9 cellular contexts compared by ENCODE assay signal in the genomic region with DNA sequence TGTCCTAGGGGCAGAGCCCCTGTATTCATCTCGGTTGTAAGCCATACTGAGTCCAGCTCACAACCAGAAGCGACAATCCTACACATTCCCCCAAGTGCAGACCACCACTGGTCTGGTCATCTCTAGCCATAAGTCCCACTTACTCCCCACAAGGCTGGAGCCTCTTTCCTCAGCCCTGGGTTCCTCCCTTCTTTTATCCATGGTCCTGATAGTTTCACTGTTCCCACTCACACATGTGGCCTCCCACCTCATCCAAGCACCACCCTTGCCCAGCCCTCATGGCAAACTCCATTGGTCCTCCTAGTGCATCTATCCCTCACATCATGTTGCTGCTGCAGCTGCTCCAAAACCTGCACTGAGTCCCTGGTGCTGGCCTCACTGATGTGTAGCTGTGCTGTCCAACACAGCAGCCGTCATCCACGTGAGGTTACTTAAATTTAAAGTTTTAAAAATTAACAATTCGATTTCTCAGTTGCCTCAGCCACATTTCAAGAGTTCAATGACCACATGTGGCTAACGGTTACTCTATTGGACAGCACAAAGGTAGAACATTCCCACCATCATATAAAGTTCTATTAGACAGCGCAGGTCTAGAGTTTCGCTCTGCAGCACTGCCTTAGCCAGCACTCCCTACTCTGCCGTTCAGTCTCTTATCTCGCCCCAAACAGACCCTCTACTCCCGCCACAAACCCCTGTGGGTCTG. TPM values are rescaled to one million over a fixed set of nuclear protein-coding genes. Genes with fewer than 3 reads are reported as not detected.
DNase-seq lines count a peak whose midpoint lies in the region; ATAC-seq and TF ChIP-seq lines count a peak whose summit lies in the region.
"Not testable (repeated sequence)": the region's sequence is repeated elsewhere in the genome, so short reads cannot be mapped to it uniquely, and the experiment has no call there.
"Had no signal": no experiment of that assay in that cellular context is flagged by ENCODE, and none has a peak within 500 bp of the region (broad histone marks: within the 10 kb centered on the region; RNA-seq: fewer than 3 reads in every experiment).

No MANE protein-coding gene starts in this region.

- not testable (repeated sequence) for TF ChIP-seq RAD21 in HCT116 (IDR thresholded peaks at IDR 0.05; ENCODE audit: low read depth)

- not testable (repeated sequence) for TF ChIP-seq POLR2A in HCT116 (IDR thresholded peaks at IDR 0.05; ENCODE audit: borderline replicate concordance, extremely low read depth, insufficient read depth, insufficient read length); suprapubic skin (IDR thresholded peaks at IDR 0.05)

- WGBS in heart right ventricle, 2 donors = 28 to 29% methylated on average over 11 of the region's 11 CpGs
- WGBS in suprapubic skin = 26% methylated on average over 11 of the region's 11 CpGs

- not testable (repeated sequence) for TF ChIP-seq EP300 in suprapubic skin (IDR thresholded peaks at IDR 0.05)

- H3K9me2 ChIP-seq in HCT116 (ENCODE audit: insufficient read depth) = not testable (repeated sequence)

- DNase-seq in HCT116 (ENCODE audit: low read depth, low spot score) = not testable (repeated sequence)
- DNase-seq in brain microvascular endothelial cell (peak; percentile 37), heart right ventricle (peak; percentile 5 to 19), nephron progenitor cell (peak; percentile 35), suprapubic skin (ENCODE audit: low spot score in 2 of 2) (peak; percentile 77 to 81)

- H3K27ac Mint-ChIP-seq in nephron progenitor cell = not testable (repeated sequence)

- in situ Hi-C loops in brain microvascular endothelial cell (cut with HindIII; ENCODE audit: low pct_ligation_motif_present, low sequenced_read_pairs) = not testable (repeated sequence)

- H3K79me2 ChIP-seq in HCT116 (ENCODE audit: insufficient read depth, low read length) = peaks cover 57% of the 10 kb centered on the region

- RAD21 ChIA-PET in HCT116 (lab: Charles Lee; ENCODE audit: low non-redundant PET in 1 of 2, low total read pairs in 2 of 2, uncharacterized antibody in 2 of 2, unreplicated experiment in 2 of 2) = not testable (repeated sequence)

- peak overlapping the region; percentile 88 for H3K9ac ChIP-seq in ES-I3 (ENCODE audit: low read depth, low read length)
- H3K9ac ChIP-seq in HCT116 (ENCODE audit: low read length) = peak overlapping the region; percentile 82

- H3K4me2 ChIP-seq in HCT116 (ENCODE audit: low read length) = peak overlapping the region; percentile 82

- not testable (repeated sequence) for H3K27me3 ChIP-seq in HCT116 (ENCODE audit: insufficient read depth, low read length); brain microvascular endothelial cell (replicated peaks); suprapubic skin
- H3K27me3 ChIP-seq in heart right ventricle = peaks cover 0 to 15% (median 8%) of the 10 kb centered on the region in 7 donors

- not testable (repeated sequence) for H3K4me1 Mint-ChIP-seq in nephron progenitor cell

- CTCF ChIA-PET in HCT116 (lab: Charles Lee) = not testable (repeated sequence)

- not testable (repeated sequence) for BruUV-seq in HCT116 (replicated peaks; lab: Mats Ljungman, UMichigan)

- H3K4me1 ChIP-seq in ES-I3 (ENCODE audit: insufficient read depth, low read length) = not testable (repeated sequence)
- H3K4me1 ChIP-seq in HCT116 (ENCODE audit: control insufficient read depth in 1 of 2, insufficient read depth in 2 of 2, low read length in 2 of 2) = peaks cover 14 to 22% of the 10 kb centered on the region in 2 experiments; a peak in 3 of 4 replicates
- H3K4me1 ChIP-seq in heart right ventricle = peaks cover 15 to 46% (median 29%) of the 10 kb centered on the region in 9 donors
- H3K4me1 ChIP-seq in suprapubic skin = peaks cover 36% of the 10 kb centered on the region

- ATAC-seq in HCT116 (peak; percentile 5), heart right ventricle (peak in 1 of 8 donors; percentile 1)

- H3K27ac ChIP-seq in HCT116 (ENCODE audit: low read depth, low read length) = peak overlapping the region; percentile 71
- peak overlapping the region; percentile 75 for H3K27ac ChIP-seq in KOPT-K1 (ENCODE audit: low read depth, low read length, poor library complexity, severe bottlenecking)
- peak overlapping the region; percentile 88 for H3K27ac ChIP-seq in VCaP
- not testable (repeated sequence) for H3K27ac ChIP-seq in brain microvascular endothelial cell, suprapubic skin
- peak overlapping the region in 9 of 10 donors; percentile 72 to 94 (median 86) for H3K27ac ChIP-seq in heart right ventricle

- not testable (repeated sequence) for TF ChIP-seq CTCF in HCT116 (IDR thresholded peaks at IDR 0.05 in 2 of 3, conservative IDR thresholded peaks at IDR 0.05 in 1 of 3; ENCODE audit: borderline replicate concordance in 1 of 3, insufficient read depth in 1 of 3, low read depth in 2 of 3, low read length in 2 of 3); VCaP (conservative IDR thresholded peaks at IDR 0.05); brain microvascular endothelial cell (IDR thresholded peaks at IDR 0.05; ENCODE audit: low read depth, low read length, missing control alignments); heart right ventricle (IDR thresholded peaks at IDR 0.05); nephron progenitor cell (IDR thresholded peaks at IDR 0.05); suprapubic skin (IDR thresholded peaks at IDR 0.05)

- H2AFZ ChIP-seq in HCT116 (ENCODE audit: low read depth, low read length, poor library complexity, severe bottlenecking) = not testable (repeated sequence)

- H3K36me3 ChIP-seq in ES-I3 (ENCODE audit: insufficient read depth, low read length); HCT116 (ENCODE audit: control insufficient read depth in 1 of 2, insufficient read depth in 2 of 2, low read length in 2 of 2); KOPT-K1 (ENCODE audit: insufficient read depth, low read length); brain microvascular endothelial cell (replicated peaks); heart right ventricle; suprapubic skin: not testable (repeated sequence)

- intact Hi-C loops in HCT116 (cut with micrococcal nuclease) = not testable (repeated sequence)
- intact Hi-C loops in heart right ventricle (cut with DNase I) = loop anchor here in 1 of 10 donors (2.0 kb wide), 1 partner anchor 29 kb away; no protein-coding TSS in a partner anchor

- POLR2A ChIA-PET in HCT116 (lab: Charles Lee) = not testable (repeated sequence)

- not testable (repeated sequence) for H3K9me3 ChIP-seq in ES-I3 (ENCODE audit: control insufficient read depth, insufficient read depth, low read length); HCT116 (ENCODE audit: control insufficient read depth in 1 of 2, insufficient read depth in 1 of 2, low read depth in 1 of 2, low read length in 2 of 2); KOPT-K1 (ENCODE audit: insufficient read depth, low read length, poor library complexity, severe bottlenecking); heart right ventricle; suprapubic skin

- H3K4me3 ChIP-seq in HCT116 (replicated peaks in 1 of 2; ENCODE audit: low read depth in 1 of 2, low read length in 2 of 2) (peak overlapping the region; percentile 74 to 79), brain microvascular endothelial cell (ENCODE audit: low read depth, low read length) (peak overlapping the region; percentile 97), heart right ventricle (peak overlapping the region; percentile 61 to 89 (median 74)), suprapubic skin (peak overlapping the region; percentile 79)

- not testable (repeated sequence) for H4K20me1 ChIP-seq in HCT116 (ENCODE audit: insufficient read depth)

- H3K27me3 Mint-ChIP-seq in nephron progenitor cell (ENCODE audit: low read depth, poor library complexity) = not testable (repeated sequence)

- H3K36me3 Mint-ChIP-seq in nephron progenitor cell (ENCODE audit: low read depth) = not testable (repeated sequence)

- not testable (repeated sequence) for H3K9me3 Mint-ChIP-seq in nephron progenitor cell

- H3K4me3 Mint-ChIP-seq in nephron progenitor cell = not testable (repeated sequence)

RNA-seq across cellular contexts. Expression of a gene that starts 23.1 kb away (rescaled TPM):
- total RNA-seq in HCT116 (2021; ENCODE audit: unreplicated experiment) = 1,685 TPM
- polyA plus RNA-seq in HCT116 (2012) = 8.8 and 29.6 TPM in 2 replicates
- 1,000 to 10,000 TPM in 8 of 10 donors, 100 to 1,000 TPM in 2; 635 to 5,242 (median 1,949) TPM for total RNA-seq in heart right ventricle
- polyA plus RNA-seq in heart right ventricle = not detected
- under 1 TPM; under 0.01 TPM for total RNA-seq in suprapubic skin
- total RNA-seq: myocyte had no signal

RNA-seq across cellular contexts. Expression of a gene that starts 30.3 kb away (rescaled TPM):
- total RNA-seq in HCT116 (2021; ENCODE audit: unreplicated experiment) (46.0 TPM), heart right ventricle (10 to 100 TPM in 7 of 10 donors, 1 to 10 TPM in 3; 6.0 to 15.2 (median 12.2) TPM), suprapubic skin (10 to 100 TPM; 12.9 to 49.1 (median 23.8) TPM)
- 17.4 and 21.3 TPM in 2 replicates for polyA plus RNA-seq in HCT116 (2012)
- 1 to 10 TPM; 2.8 to 5.6 TPM for polyA plus RNA-seq in heart right ventricle

Comparison
In these comparisons a context has a peak if more than half of its experiments do, and no peak if none do; other contexts are left out.
1. RNA of a gene that starts 23.1 kb away (total RNA-seq): 635 to 5,242 TPM in heart right ventricle and 1,685 TPM in HCT116 (single experiment); under 0.01 TPM in suprapubic skin; every median in the first group is over 100 times any median in the second.
2. Peak in every context shown above with its lines, with median percentiles within 50 percentile points of each other: H3K4me3 ChIP-seq.